ENCODE assay signal across 24 cellular contexts in the genomic region with DNA sequence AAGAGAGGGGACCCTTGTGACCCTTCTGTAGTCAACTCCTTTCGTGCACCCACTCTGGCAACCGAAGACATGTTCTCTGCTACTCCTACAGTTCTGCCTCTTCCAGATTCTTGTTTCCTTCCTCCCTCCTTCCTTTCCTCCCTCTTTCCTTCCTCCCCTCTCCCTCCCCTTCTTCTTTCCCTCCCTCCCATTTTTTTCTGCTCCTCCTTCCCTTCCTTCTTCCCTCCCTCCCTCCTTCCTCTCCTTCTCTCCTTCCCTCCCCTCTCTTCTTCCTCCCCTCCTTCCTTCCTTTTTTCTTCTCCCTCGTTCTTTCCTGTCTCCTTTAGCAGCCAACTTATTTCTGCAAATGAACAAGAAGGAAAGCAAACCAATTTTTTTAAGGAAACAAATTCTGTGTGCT.
DNase-seq lines count a peak whose midpoint lies in the region; ATAC-seq, FAIRE-seq and TF ChIP-seq lines count a peak whose summit lies in the region.
"Had no signal": no experiment of that assay in that cellular context is flagged by ENCODE, and none has a peak within 500 bp of the region (broad histone marks: within the 10 kb centered on the region; RNA-seq: fewer than 3 reads in every experiment).

No MANE protein-coding gene starts in this region.

- no peak overlapping the region for H3K4me3 Mint-ChIP-seq in activated T-helper 1 cell treated with anti-CD3 and anti-CD28 coated beads, Interleukin-12 subunit alpha, Interleukin-12 subunit beta, Interleukin-2, Interleukin-4 antibody, amounts not matched to agents 30 ng/mL and 10 ng/mL and 1 ng/mL, durations not matched to agents 14 hours and 24 hours and 36 hours
- H3K4me3 Mint-ChIP-seq: CD14-positive monocyte; CD4-positive, alpha-beta T cell; CD8-positive, alpha-beta memory T cell; H9; HFFc6 had no signal

- 34% methylated on average over 3 of the region's 3 CpGs for WGBS in A549 (ENCODE audit: missing lambda C conversion rate)
- WGBS in K562 (ENCODE audit: insufficient coverage, low coverage, missing lambda C conversion rate) = 0% methylated on average over 2 of the region's 3 CpGs

- peaks cover 9% of the 10 kb centered on the region for H3K9me3 ChIP-seq in A549
- H3K9me3 ChIP-seq in Karpas-422 (ENCODE audit: low read length) = no peaks in the 10 kb centered on the region
- no peaks in the 10 kb centered on the region for H3K9me3 ChIP-seq in K562 (replicated peaks; ENCODE audit: control insufficient read depth, insufficient read depth, low read depth, low read length)

- no peaks in the 10 kb centered on the region for H3K9me2 ChIP-seq in Karpas-422 (replicated peaks; ENCODE audit: insufficient read depth, low read length)

- TF ChIP-seq RAD21 in A549 (conservative IDR thresholded peaks at IDR 0.05 in 1 of 2, IDR thresholded peaks at IDR 0.05 in 1 of 2) = no peak
- no peak for TF ChIP-seq RAD21 in K562 (CRISPR knock-in tag; conservative IDR thresholded peaks at IDR 0.05 in 1 of 2, IDR thresholded peaks at IDR 0.05 in 1 of 2)

- H3K4me1 Mint-ChIP-seq in activated T-helper 1 cell treated with anti-CD3 and anti-CD28 coated beads, Interleukin-12 subunit alpha, Interleukin-12 subunit beta, Interleukin-2, Interleukin-4 antibody, amounts not matched to agents 30 ng/mL and 10 ng/mL and 1 ng/mL, durations not matched to agents 14 hours and 24 hours and 36 hours (ENCODE audit: low read depth) = no peaks in the 10 kb centered on the region
- H3K4me1 Mint-ChIP-seq: CD14-positive monocyte; CD8-positive, alpha-beta memory T cell had no signal

- H3K27me3 Mint-ChIP-seq in activated T-helper 1 cell treated with anti-CD3 and anti-CD28 coated beads, Interleukin-12 subunit alpha, Interleukin-12 subunit beta, Interleukin-2, Interleukin-4 antibody, amounts not matched to agents 30 ng/mL and 10 ng/mL and 1 ng/mL, durations not matched to agents 14 hours and 24 hours and 36 hours (ENCODE audit: insufficient read depth) = peaks cover 6% of the 10 kb centered on the region

- in situ Hi-C loops in K562 (cut with MboI) = no loop called here

- TF ChIP-seq CTCF in A549 (IDR thresholded peaks at IDR 0.05) = no peak
- TF ChIP-seq CTCF in K562 (IDR thresholded peaks at IDR 0.05 in 2 of 3, conservative IDR thresholded peaks at IDR 0.05 in 1 of 3; ENCODE audit: insufficient read depth in 2 of 3, low read depth in 1 of 3, low read length in 3 of 3) = no peak

- H3K4me3 ChIP-seq in A549 = no peak overlapping the region
- no peak overlapping the region for H3K4me3 ChIP-seq in Karpas-422 (ENCODE audit: low read length)
- H3K4me3 ChIP-seq in K562 = no peak overlapping the region
- H3K4me3 ChIP-seq: BLaER1 treated with 17β-estradiol and CSF1 and Interleukin-3, amounts not matched to agents 10 nM and 100 nM; GM12878 had no signal

- H3K79me2 ChIP-seq in Karpas-422 (ENCODE audit: low read length) = no peaks in the 10 kb centered on the region
- no peaks in the 10 kb centered on the region for H3K79me2 ChIP-seq in K562 (ENCODE audit: control insufficient read depth, insufficient read depth, low read length)

- H3K27me3 ChIP-seq in Karpas-422 (ENCODE audit: low read length) = no peaks in the 10 kb centered on the region
- H3K27me3 ChIP-seq in K562 (ENCODE audit: control insufficient read depth in 2 of 2, insufficient read depth in 2 of 2, low read length in 2 of 2) = peaks cover 0 to 40% of the 10 kb centered on the region in 2 experiments; a peak in 2 of 5 replicates
- H3K27me3 ChIP-seq: BE2C; BLaER1 treated with 17β-estradiol and CSF1 and Interleukin-3, amounts not matched to agents 10 nM and 100 nM had no signal

- no peak overlapping the region for H3K27ac Mint-ChIP-seq in activated T-helper 1 cell treated with anti-CD3 and anti-CD28 coated beads, Interleukin-12 subunit alpha, Interleukin-12 subunit beta, Interleukin-2, Interleukin-4 antibody, amounts not matched to agents 30 ng/mL and 10 ng/mL and 1 ng/mL, durations not matched to agents 14 hours and 24 hours and 36 hours
- H3K27ac Mint-ChIP-seq: CD14-positive monocyte; CD4-positive, alpha-beta T cell; CD8-positive, alpha-beta memory T cell; HFFc6 had no signal

- H3K9me1 ChIP-seq in K562 (ENCODE audit: control insufficient read depth, insufficient read depth, low read length) = no peaks in the 10 kb centered on the region

- no peak for FAIRE-seq in A549 (lab: Jason Lieb, UNC)
- FAIRE-seq in K562 (lab: Jason Lieb, UNC) = no peak
- FAIRE-seq: A204.1, D721Med, GM12878 had no signal

- H3K27ac ChIP-seq in A549 = no peak overlapping the region
- no peak overlapping the region for H3K27ac ChIP-seq in Karpas-422 (ENCODE audit: low read length)
- H3K27ac ChIP-seq in K562 (ENCODE audit: extremely low read depth, low read depth, low read length) = no peak overlapping the region
- H3K27ac ChIP-seq: 22Rv1; BLaER1 treated with 17β-estradiol and CSF1 and Interleukin-3, amounts not matched to agents 10 nM and 100 nM had no signal

- H3K9me3 Mint-ChIP-seq in activated T-helper 1 cell treated with anti-CD3 and anti-CD28 coated beads, Interleukin-12 subunit alpha, Interleukin-12 subunit beta, Interleukin-2, Interleukin-4 antibody, amounts not matched to agents 30 ng/mL and 10 ng/mL and 1 ng/mL, durations not matched to agents 14 hours and 24 hours and 36 hours = no peaks in the 10 kb centered on the region
- H3K9me3 Mint-ChIP-seq: CD4-positive, alpha-beta T cell; HFFc6 had no signal

- TF ChIP-seq EP300 in A549 (IDR thresholded peaks at IDR 0.05) (no peak), K562 (IDR thresholded peaks at IDR 0.05; ENCODE audit: low read length) (no peak)

- BruUV-seq in K562 (replicated peaks; lab: Mats Ljungman, UMichigan) = no TSS peak

- H3K4me1 ChIP-seq in A549 = peaks cover 4% of the 10 kb centered on the region; the same call in 1 of the 3 replicates
- peaks cover 1% of the 10 kb centered on the region for H3K4me1 ChIP-seq in Karpas-422 (ENCODE audit: low read length)
- no peaks in the 10 kb centered on the region for H3K4me1 ChIP-seq in K562 (replicated peaks in 1 of 2; ENCODE audit: control insufficient read depth in 2 of 2, insufficient read depth in 2 of 2, low read length in 2 of 2)
- H3K4me1 ChIP-seq: BE2C had no signal

- H3K9ac ChIP-seq in Karpas-422 (ENCODE audit: low read length) (no peak overlapping the region), K562 (ENCODE audit: insufficient read depth in 1 of 2, low read depth in 2 of 2, low read length in 2 of 2) (no peak overlapping the region)
- H3K9ac ChIP-seq: BLaER1 treated with 17β-estradiol and CSF1 and Interleukin-3, amounts not matched to agents 10 nM and 100 nM had no signal

- H2AFZ ChIP-seq in Karpas-422 (ENCODE audit: low read length) (no peak overlapping the region), K562 (ENCODE audit: low read depth, low read length) (no peak overlapping the region)

- H3K36me3 Mint-ChIP-seq in activated T-helper 1 cell treated with anti-CD3 and anti-CD28 coated beads, Interleukin-12 subunit alpha, Interleukin-12 subunit beta, Interleukin-2, Interleukin-4 antibody, amounts not matched to agents 30 ng/mL and 10 ng/mL and 1 ng/mL, durations not matched to agents 14 hours and 24 hours and 36 hours (ENCODE audit: low read depth) = no peaks in the 10 kb centered on the region
- H3K36me3 Mint-ChIP-seq: CD14-positive monocyte; CD8-positive, alpha-beta memory T cell had no signal

- no peaks in the 10 kb centered on the region for H4K20me1 ChIP-seq in Karpas-422 (ENCODE audit: insufficient read depth, low read depth, low read length)
- H4K20me1 ChIP-seq in K562 (replicated peaks; ENCODE audit: control insufficient read depth, insufficient read depth, low read length) = 0 out of 2 replicates have a peak, but pooled peaks cover 7% of the 10 kb centered on the region
- H4K20me1 ChIP-seq: BLaER1 treated with 17β-estradiol and CSF1 and Interleukin-3, amounts not matched to agents 10 nM and 100 nM had no signal

- POLR2A ChIA-PET in A549 (lab: Yijun Ruan, JAX) = no interaction called here
- POLR2A ChIA-PET in K562 (lab: Yijun Ruan, JAX) = interaction anchor here (0.6 to 0.8 kb wide), 2 partner anchors 27 to 294 kb away, joined by 3 to 4 read pairs; no protein-coding TSS in a partner anchor

- peak overlapping the region; percentile 31; the same call in 1 of the 3 replicates for H3K4me2 ChIP-seq in A549
- no peak overlapping the region for H3K4me2 ChIP-seq in Karpas-422 (ENCODE audit: low read depth, low read length, poor library complexity, severe bottlenecking)
- H3K4me2 ChIP-seq in K562 (ENCODE audit: insufficient read depth, low read length) = no peak overlapping the region

- no peak for TF ChIP-seq POLR2A in A549 (IDR thresholded peaks at IDR 0.05; ENCODE audit: low read length)
- TF ChIP-seq POLR2A in K562 (conservative IDR thresholded peaks at IDR 0.05) = no peak

- ATAC-seq in A549 (no peak), K562 (no peak)
- ATAC-seq: GM12878, HCT116 had no signal

- intact Hi-C loops in K562 (cut with micrococcal nuclease) = no loop called here
- intact Hi-C loops in activated T-helper 1 cell treated with anti-CD3 and anti-CD28 coated beads, Interleukin-12 subunit alpha, Interleukin-12 subunit beta, Interleukin-2, Interleukin-4 antibody, amounts not matched to agents 30 ng/mL and 10 ng/mL and 1 ng/mL, durations not matched to agents 14 hours and 24 hours and 36 hours (cut with micrococcal nuclease) = no loop called here

- H3K36me3 ChIP-seq in Karpas-422 (ENCODE audit: insufficient read depth, low read length) = no peaks in the 10 kb centered on the region
- H3K36me3 ChIP-seq in K562 (ENCODE audit: control insufficient read depth, insufficient read depth, low read length) = no peaks in the 10 kb centered on the region
- H3K36me3 ChIP-seq: BE2C; BLaER1 treated with 17β-estradiol and CSF1 and Interleukin-3, amounts not matched to agents 10 nM and 100 nM had no signal

- CTCF ChIA-PET in A549 (lab: Yijun Ruan, JAX) (interaction anchor here (1.9 kb wide), 1 partner anchor 17 kb away, joined by 8 read pairs; no protein-coding TSS in a partner anchor), K562 (lab: Yijun Ruan, JAX; ENCODE audit: low intra/inter-chr PET ratio) (no interaction called here)

- DNase-seq in A549 (ENCODE audit: low read depth in 1 of 2, low spot score in 1 of 2) (no peak), Karpas-422 (peak; percentile 35), K562 (ENCODE audit: extremely low read depth in 1 of 4, low spot score in 3 of 4) (no peak), NCI-H1092 treated with DMSO at 0.1 percent for 48 hours (lab: John Stamatoyannopoulos, UW) (no peak)
- DNase-seq in activated T-helper 1 cell treated with anti-CD3 and anti-CD28 coated beads, Interleukin-12 subunit alpha, Interleukin-12 subunit beta, Interleukin-2, Interleukin-4 antibody, amounts not matched to agents 30 ng/mL and 10 ng/mL and 1 ng/mL, durations not matched to agents 14 hours and 24 hours and 36 hours (ENCODE audit: low spot score) = no peak
- no peak for DNase-seq in activated CD8-positive, alpha-beta memory T cell treated with anti-CD3 and anti-CD28 coated beads, Interleukin-2, amount 50 U/mL, for 48 hours
- DNase-seq: ACHN; AML-193; BE2C; CD4-positive, alpha-beta T cell; CD8-positive, alpha-beta memory T cell; DMS 273 treated with DMSO at 0.1 percent for 48 hours; DMS79; EL; GDM1; H9; HFFc6 had no signal

TF ChIP-seq in K562, 482 proteins besides CTCF, POLR2A, EP300 and RAD21 (continues in another document):
- TF ChIP-seq RUNX1 (IDR thresholded peaks at IDR 0.05; ENCODE audit: low read depth) (no peak), FOXJ3 (CRISPR knock-in tag; IDR thresholded peaks at IDR 0.05) (no peak), MTA2 (IDR thresholded peaks at IDR 0.05; ENCODE audit: low read depth) (no peak), PCBP2 (IDR thresholded peaks at IDR 0.05; ENCODE audit: low read depth, low read length, poor library complexity, severe bottlenecking) (no peak)
